27 cellular contexts compared by ENCODE assay signal in the genomic region with DNA sequence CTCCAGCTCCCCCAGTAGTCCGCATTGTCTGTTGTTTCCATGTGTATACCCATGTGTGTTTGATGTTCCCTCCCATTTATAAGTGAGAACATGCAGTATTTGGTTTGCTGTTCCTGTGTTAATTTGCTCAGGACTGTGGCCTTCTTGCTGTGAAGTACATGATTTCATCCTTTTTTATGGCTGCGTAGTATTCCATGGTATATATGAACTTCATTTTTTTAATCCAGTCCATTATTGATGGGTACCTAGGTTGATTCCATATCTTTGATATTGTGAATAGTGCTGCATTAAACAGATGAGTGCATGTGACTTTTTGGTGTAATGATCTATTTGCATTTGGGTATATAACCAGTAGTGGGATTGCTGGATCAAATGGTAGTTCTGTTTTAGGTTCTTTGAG.
"Had no signal": no experiment of that assay in that cellular context is flagged by ENCODE, and none has a peak within 500 bp of the region (broad histone marks: within the 10 kb centered on the region; RNA-seq: fewer than 3 reads in every experiment).

No MANE protein-coding gene starts in this region.

- H3K9me3 ChIP-seq: adrenal gland, body of pancreas, colonic mucosa had no signal

- H3K4me3 ChIP-seq: adrenal gland, body of pancreas, cardiac muscle cell, colonic mucosa had no signal

- H3K27ac ChIP-seq: adrenal gland, body of pancreas, cardiac muscle cell, colonic mucosa had no signal

- H3K4me1 ChIP-seq: adrenal gland, body of pancreas, colonic mucosa had no signal

- DNase-seq: activated CD4-positive, alpha-beta memory T cell treated with anti-CD3 and anti-CD28 coated beads, Interleukin-2, amount 10 ng/mL, durations not matched to agents 7 days and 5 days; activated CD4-positive, alpha-beta T cell treated with anti-CD3 and anti-CD28 coated beads for 36 hours; activated CD4-positive, alpha-beta T cell treated with anti-CD3 and anti-CD28 coated beads, Interleukin-2, amount 10 ng/mL, durations not matched to agents 24 days and 14 days; activated CD4-positive, alpha-beta T cell treated with anti-CD3 and anti-CD28 coated beads, Interleukin-2, amount 50 U/mL, for 4 hours; activated CD4-positive, CD25-positive, alpha-beta regulatory T cell; activated CD4-positive, CD25-positive, alpha-beta regulatory T cell treated with anti-CD3 and anti-CD28 coated beads, Interleukin-2, amount 50 U/mL, for 72 hours; activated CD8-positive, alpha-beta memory T cell treated with anti-CD3 and anti-CD28 coated beads, Interleukin-2, amount 50 U/mL, for 48 hours; activated gamma-delta T cell; activated naive CD4-positive, alpha-beta T cell; activated naive CD4-positive, alpha-beta T cell treated with anti-CD3 and anti-CD28 coated beads, Interleukin-2, amount 10 ng/mL, durations not matched to agents 7 days and 5 days; activated T-cell treated with anti-CD3 and anti-CD28 coated beads for 4 hours; activated T-cell treated with anti-CD3 and anti-CD28 coated beads, Interleukin-2, amount 50 U/mL, for 24 hours; activated T-cell treated with anti-CD3 and anti-CD28 coated beads, Interleukin-2, amount 50 U/mL, for 72 hours; adrenal gland; amygdala; aorta; body of pancreas; central memory CD4-positive, alpha-beta T cell; cerebellar nuclear complex; colonic mucosa; effector CD8-positive, alpha-beta T cell; foreskin fibroblast; head of caudate nucleus; T-helper 2 cell had no signal

- H3K27me3 ChIP-seq: adrenal gland, body of pancreas, cardiac muscle cell, colonic mucosa had no signal

- ATAC-seq: activated CD4-positive, alpha-beta T cell treated with anti-CD3 and anti-CD28 coated beads for 36 hours; activated T-cell treated with anti-CD3 and anti-CD28 coated beads, Interleukin-2, amount 50 U/mL, for 72 hours; body of pancreas; esophagus mucosa had no signal

- H3K4me3 Mint-ChIP-seq: activated CD4-positive, alpha-beta memory T cell treated with anti-CD3 and anti-CD28 coated beads, Interleukin-2, amount 10 ng/mL, durations not matched to agents 7 days and 5 days; activated CD4-positive, alpha-beta T cell treated with anti-CD3 and anti-CD28 coated beads for 36 hours; activated CD4-positive, alpha-beta T cell treated with anti-CD3 and anti-CD28 coated beads, Interleukin-2, amount 10 ng/mL, durations not matched to agents 24 days and 14 days; activated naive CD4-positive, alpha-beta T cell treated with anti-CD3 and anti-CD28 coated beads, Interleukin-2, amount 10 ng/mL, durations not matched to agents 7 days and 5 days; activated T-cell treated with anti-CD3 and anti-CD28 coated beads, Interleukin-2, amount 50 U/mL, for 24 hours; activated T-cell treated with anti-CD3 and anti-CD28 coated beads, Interleukin-2, amount 50 U/mL, for 72 hours had no signal

- H3K27ac Mint-ChIP-seq: activated CD4-positive, alpha-beta memory T cell treated with anti-CD3 and anti-CD28 coated beads, Interleukin-2, amount 10 ng/mL, durations not matched to agents 7 days and 5 days; activated CD4-positive, alpha-beta T cell treated with anti-CD3 and anti-CD28 coated beads, Interleukin-2, amount 10 ng/mL, durations not matched to agents 24 days and 14 days; activated naive CD4-positive, alpha-beta T cell treated with anti-CD3 and anti-CD28 coated beads, Interleukin-2, amount 10 ng/mL, durations not matched to agents 7 days and 5 days; activated naive CD4-positive, alpha-beta T cell treated with anti-CD3 and anti-CD28 coated beads, Interleukin-2, amount 50 U/mL, for 72 hours; activated T-cell treated with anti-CD3 and anti-CD28 coated beads, Interleukin-2, amount 50 U/mL, for 24 hours; activated T-cell treated with anti-CD3 and anti-CD28 coated beads, Interleukin-2, amount 50 U/mL, for 72 hours had no signal

- H3K27me3 Mint-ChIP-seq: activated CD4-positive, alpha-beta memory T cell treated with anti-CD3 and anti-CD28 coated beads, Interleukin-2, amount 10 ng/mL, durations not matched to agents 7 days and 5 days; activated CD4-positive, alpha-beta T cell treated with anti-CD3 and anti-CD28 coated beads for 36 hours; activated CD4-positive, alpha-beta T cell treated with anti-CD3 and anti-CD28 coated beads, Interleukin-2, amount 10 ng/mL, durations not matched to agents 24 days and 14 days; activated naive CD4-positive, alpha-beta T cell treated with anti-CD3 and anti-CD28 coated beads, Interleukin-2, amount 10 ng/mL, durations not matched to agents 7 days and 5 days; activated T-cell treated with anti-CD3 and anti-CD28 coated beads, Interleukin-2, amount 50 U/mL, for 24 hours had no signal

- H3K4me1 Mint-ChIP-seq: activated CD4-positive, alpha-beta memory T cell treated with anti-CD3 and anti-CD28 coated beads, Interleukin-2, amount 10 ng/mL, durations not matched to agents 7 days and 5 days; activated naive CD4-positive, alpha-beta T cell treated with anti-CD3 and anti-CD28 coated beads, Interleukin-2, amount 10 ng/mL, durations not matched to agents 7 days and 5 days had no signal
